Comparison of ENCODE assay signal across 30 cellular contexts in the genomic region with DNA sequence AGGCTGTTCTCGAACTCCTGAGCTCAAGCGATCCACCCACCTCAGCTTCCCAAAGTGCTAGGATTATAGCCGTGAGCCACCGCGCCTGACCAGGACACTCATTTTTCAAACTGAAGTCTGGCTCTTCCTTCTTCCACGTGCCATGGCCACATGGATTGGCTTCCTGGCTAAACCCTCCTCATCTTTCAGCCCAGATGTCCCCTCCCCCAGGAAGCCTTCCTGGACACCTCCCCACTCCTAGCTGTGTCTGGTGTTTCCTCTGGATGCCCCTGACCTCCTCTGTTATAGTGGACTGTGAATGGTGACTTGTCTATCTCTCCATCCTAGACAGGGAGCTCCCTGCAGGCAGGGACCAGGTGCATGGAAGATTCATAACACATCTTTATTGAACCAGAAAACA. TPM values are rescaled to one million over a fixed set of nuclear protein-coding genes. Genes with fewer than 3 reads are reported as not detected.
"Had no signal": no experiment of that assay in that cellular context is flagged by ENCODE, and none has a peak within 500 bp of the region (broad histone marks: within the 10 kb centered on the region; RNA-seq: fewer than 3 reads in every experiment).

No MANE protein-coding gene starts in this region.

- H3K4me3 ChIP-seq: adrenal gland, Peyer's patch, SJCRH30 had no signal

- H3K36me3 Mint-ChIP-seq: activated naive CD8-positive, alpha-beta T cell treated with anti-CD3 and anti-CD28 coated beads, Interleukin-2, amount 10 ng/mL, durations not matched to agents 7 days and 5 days had no signal

- H3K27me3 ChIP-seq: adrenal gland, Peyer's patch had no signal

- H3K4me3 Mint-ChIP-seq: activated CD4-positive, alpha-beta memory T cell treated with anti-CD3 and anti-CD28 coated beads, Interleukin-2, amount 10 ng/mL, durations not matched to agents 7 days and 5 days; activated CD4-positive, alpha-beta T cell treated with anti-CD3 and anti-CD28 coated beads for 36 hours; activated naive CD8-positive, alpha-beta T cell treated with anti-CD3 and anti-CD28 coated beads, Interleukin-2, amount 10 ng/mL, durations not matched to agents 7 days and 5 days had no signal

- DNase-seq: activated CD4-positive, alpha-beta memory T cell treated with anti-CD3 and anti-CD28 coated beads, Interleukin-2, amount 10 ng/mL, durations not matched to agents 7 days and 5 days; activated CD4-positive, alpha-beta T cell treated with anti-CD3 and anti-CD28 coated beads for 36 hours; activated CD4-positive, alpha-beta T cell treated with anti-CD3 and anti-CD28 coated beads, Interleukin-2, amount 50 U/mL, for 1 hour; activated CD4-positive, CD25-positive, alpha-beta regulatory T cell; activated naive CD4-positive, alpha-beta T cell treated with anti-CD3 and anti-CD28 coated beads, Interleukin-2, amount 50 U/mL, for 16 hours; activated naive CD8-positive, alpha-beta T cell treated with anti-CD3 and anti-CD28 coated beads, Interleukin-2, amount 10 ng/mL, durations not matched to agents 7 days and 5 days; activated T-cell treated with anti-CD3 and anti-CD28 coated beads for 4 hours; activated T-cell treated with anti-CD3 and anti-CD28 coated beads, Interleukin-2, amount 50 U/mL, for 48 hours; adrenal gland; anterior cingulate cortex; NCI-H1048; NCI-H146; NCI-H187 treated with DMSO at 0.1 percent for 48 hours; NCI-H2171; NCI-H226; NCI-H526; NCI-H774; NK-92 treated with Interleukin-12 subunit alpha and Interleukin-12 subunit beta, amount 100 ng/mL, for 24 hours; OCI-M1; Peyer's patch; Right ventricle myocardium superior; SJCRH30; SK-N-SH; T-helper 1 cell had no signal

- H3K27ac Mint-ChIP-seq: activated CD4-positive, alpha-beta memory T cell treated with anti-CD3 and anti-CD28 coated beads, Interleukin-2, amount 10 ng/mL, durations not matched to agents 7 days and 5 days; activated CD4-positive, alpha-beta T cell treated with anti-CD3 and anti-CD28 coated beads for 36 hours; activated naive CD8-positive, alpha-beta T cell treated with anti-CD3 and anti-CD28 coated beads, Interleukin-2, amount 10 ng/mL, durations not matched to agents 7 days and 5 days; activated T-helper 2 cell treated with anti-CD3 and anti-CD28 coated beads, Interferon-gamma antibody, Interleukin-2, Interleukin-4, amounts not matched to agents 10 μg/mL and 5 μg/mL and 100 μg/mL, durations not matched to agents 14 hours and 24 hours and 36 hours had no signal

- H3K9me3 ChIP-seq: adrenal gland, Peyer's patch, SJCRH30, SK-N-SH had no signal

- H3K36me3 ChIP-seq: adrenal gland, Peyer's patch, SJCRH30 had no signal

- H3K9ac ChIP-seq: SK-N-SH had no signal

- H3K9me3 Mint-ChIP-seq: activated CD4-positive, alpha-beta memory T cell treated with anti-CD3 and anti-CD28 coated beads, Interleukin-2, amount 10 ng/mL, durations not matched to agents 7 days and 5 days; activated naive CD8-positive, alpha-beta T cell treated with anti-CD3 and anti-CD28 coated beads, Interleukin-2, amount 10 ng/mL, durations not matched to agents 7 days and 5 days; activated T-helper 2 cell treated with anti-CD3 and anti-CD28 coated beads, Interferon-gamma antibody, Interleukin-2, Interleukin-4, amounts not matched to agents 10 μg/mL and 5 μg/mL and 100 μg/mL, durations not matched to agents 14 hours and 24 hours and 36 hours had no signal

- ATAC-seq: activated CD4-positive, alpha-beta T cell treated with anti-CD3 and anti-CD28 coated beads for 36 hours had no signal

- H3K27ac ChIP-seq: adrenal gland, Peyer's patch, RWPE1, SJCRH30, VCaP had no signal

- H3K4me2 ChIP-seq: SK-N-SH had no signal

- H3K4me1 Mint-ChIP-seq: activated CD4-positive, alpha-beta memory T cell treated with anti-CD3 and anti-CD28 coated beads, Interleukin-2, amount 10 ng/mL, durations not matched to agents 7 days and 5 days; activated CD4-positive, alpha-beta T cell treated with anti-CD3 and anti-CD28 coated beads for 36 hours had no signal

- H3K27me3 Mint-ChIP-seq: activated CD4-positive, alpha-beta memory T cell treated with anti-CD3 and anti-CD28 coated beads, Interleukin-2, amount 10 ng/mL, durations not matched to agents 7 days and 5 days had no signal

RNA-seq across cellular contexts. Expression of a gene that starts 57.2 kb away (rescaled TPM):
- total RNA-seq: activated CD4-positive, alpha-beta memory T cell treated with anti-CD3 and anti-CD28 coated beads, Interleukin-2, amount 10 ng/mL, durations not matched to agents 7 days and 5 days; activated CD4-positive, alpha-beta T cell treated with anti-CD3 and anti-CD28 coated beads for 36 hours; activated CD8-positive, alpha-beta memory T cell treated with anti-CD3 and anti-CD28 coated beads for 36 hours; activated naive CD8-positive, alpha-beta T cell treated with anti-CD3 and anti-CD28 coated beads, Interleukin-2, amount 10 ng/mL, durations not matched to agents 7 days and 5 days; activated T-helper 2 cell treated with anti-CD3 and anti-CD28 coated beads, Interferon-gamma antibody, Interleukin-2, Interleukin-4, amounts not matched to agents 10 μg/mL and 5 μg/mL and 100 μg/mL, durations not matched to agents 14 hours and 24 hours and 36 hours; LHCN-M2; T-helper 2 cell treated with Interferon-gamma antibody and Interleukin-4, amounts not matched to agents 100 ng/mL and 5 ng/mL, for 36 hours had no signal
